Comparison of ENCODE assay signal across 16 cellular contexts in genomic region chr12:50732591-50732990, GRCh38. TPM values are rescaled to one million over a fixed set of nuclear protein-coding genes. Genes with fewer than 3 reads are reported as not detected.
A peak's percentile ranks its signal among the peaks of the same experiment; 100 is the strongest.
DNase-seq lines count a peak whose midpoint lies in the region; ATAC-seq and TF ChIP-seq lines count a peak whose summit lies in the region.
"Had no signal": no experiment of that assay in that cellular context is flagged by ENCODE, and none has a peak within 500 bp of the region (broad histone marks: within the 10 kb centered on the region; RNA-seq: fewer than 3 reads in every experiment).

No MANE protein-coding gene starts in this region.

- in situ Hi-C loops in astrocyte of the spinal cord (cut with HindIII; ENCODE audit: low sequenced_read_pairs) = no loop called here

- DNase-seq in Ammon's horn (ENCODE audit: low spot score) (peak; percentile 48), HT1080 (ENCODE audit: low read depth) (peak; percentile 94), astrocyte of the spinal cord (ENCODE audit: low read depth, low spot score) (peak; percentile 75), kidney tubule cell (ENCODE audit: low spot score) (peak; percentile 43), body of pancreas (no peak), posterior vena cava (ENCODE audit: low spot score) (no peak)
- DNase-seq: activated CD4-positive, CD25-positive, alpha-beta regulatory T cell; activated T-cell treated with anti-CD3 and anti-CD28 coated beads, Interleukin-2, amount 50 U/mL, for 4 hours; caudate nucleus; foreskin melanocyte; NCI-H510A; nephron progenitor cell; SJCRH30; uterus had no signal

- H3K4me3 ChIP-seq in astrocyte of the spinal cord (ENCODE audit: low read depth, low read length) (no peak overlapping the region), body of pancreas (no peak overlapping the region)
- H3K4me3 ChIP-seq: SJCRH30, uterus had no signal

- no peaks in the 10 kb centered on the region for H3K4me1 ChIP-seq in body of pancreas
- H3K4me1 ChIP-seq: SJCRH30, uterus had no signal

- H3K27ac ChIP-seq in body of pancreas = no peak overlapping the region
- H3K27ac ChIP-seq: SJCRH30, uterus had no signal

- ATAC-seq in HG03139 (IDR thresholded peaks at IDR 0.05; ENCODE audit: unreplicated experiment) (no peak), GM21390 (IDR thresholded peaks at IDR 0.05; ENCODE audit: unreplicated experiment) (no peak), body of pancreas (no peak)
- ATAC-seq: activated T-cell treated with anti-CD3 and anti-CD28 coated beads, Interleukin-2, amount 50 U/mL, for 4 hours had no signal

- no peak for TF ChIP-seq POLR2A in body of pancreas (IDR thresholded peaks at IDR 0.05)

- H3K9me3 ChIP-seq in body of pancreas = no peaks in the 10 kb centered on the region
- H3K9me3 ChIP-seq: SJCRH30, uterus had no signal

- 86 to 87% methylated on average over 8 to 9 of the region's 9 CpGs for WGBS in body of pancreas, 2 donors

- intact Hi-C loops in body of pancreas (cut with DNase I) = no loop called here
- intact Hi-C loops in posterior vena cava (cut with DNase I) = no loop called here

- TF ChIP-seq CTCF in astrocyte of the spinal cord (IDR thresholded peaks at IDR 0.05; ENCODE audit: low read depth, low read length) (no peak), body of pancreas (IDR thresholded peaks at IDR 0.05) (no peak)

- no peaks in the 10 kb centered on the region for H3K27me3 ChIP-seq in body of pancreas
- H3K27me3 ChIP-seq: SJCRH30, uterus had no signal

- H3K36me3 ChIP-seq in body of pancreas (replicated peaks in 1 of 2; ENCODE audit: insufficient read depth in 1 of 2, low read depth in 2 of 2) = peaks cover 8 to 32% of the 10 kb centered on the region in 2 donors
- H3K36me3 ChIP-seq: uterus had no signal

RNA-seq across cellular contexts. Expression of gene ATF1, which starts 31.3 kb away (rescaled TPM):
- 42.3 and 65.4 TPM in 2 replicates for total RNA-seq in HT1080 (2014; rRNA removed; shearing (Covaris generic))
- polyA plus RNA-seq in HT1080 (2015; cell fraction: cytosol; rRNA removed) = 34.0 and 34.7 TPM in 2 replicates
- 16.3 and 30.5 TPM in 2 replicates for polyA plus RNA-seq in HT1080 (2015; cell fraction: nucleus; rRNA removed)
- 1 to 10 TPM; 7.5 to 9.6 TPM for total RNA-seq in body of pancreas
- total RNA-seq in posterior vena cava = 10 to 100 TPM; 24.2 to 25.9 TPM

Comparison
In these comparisons a context has a peak if more than half of its experiments do, and no peak if none do; other contexts are left out.
1. DNase-seq: peak in Ammon's horn (single experiment), HT1080 (single experiment), astrocyte of the spinal cord (single experiment) and kidney tubule cell (single experiment); none in body of pancreas (0 of 4) and posterior vena cava (single experiment).